ENCODE assay signal across 21 cellular contexts in the genomic region with DNA sequence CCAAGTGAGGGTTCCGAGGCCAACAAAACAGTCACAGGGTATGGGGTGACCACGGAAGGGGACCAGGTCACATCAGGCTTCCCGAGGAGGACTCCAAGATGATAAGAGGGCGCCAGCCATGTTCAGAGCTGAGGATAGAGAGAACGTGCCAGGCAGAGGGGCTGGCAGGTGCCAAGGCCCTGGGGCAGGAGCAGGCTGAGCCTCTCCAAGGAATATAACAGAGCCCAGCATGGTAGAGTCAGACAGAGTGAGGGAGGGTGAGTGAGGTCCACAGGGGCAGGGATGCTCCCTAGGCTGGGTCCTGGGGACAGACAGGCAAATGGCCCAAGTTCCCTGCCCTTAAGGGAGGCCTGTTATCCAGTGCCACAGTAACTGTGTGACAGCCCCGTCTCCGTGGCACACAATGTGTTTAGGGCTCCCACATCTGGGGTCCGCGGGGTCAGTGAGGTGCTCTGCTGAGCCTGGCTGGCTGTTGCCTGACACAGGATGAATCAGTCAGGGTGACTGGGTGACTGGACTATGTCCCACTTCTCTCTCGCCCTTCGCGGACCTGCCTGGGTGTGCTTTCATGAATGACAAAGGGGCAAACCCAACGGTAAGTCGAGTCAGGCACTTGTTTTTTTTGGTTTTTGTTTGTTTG.
"Had no signal": no experiment of that assay in that cellular context is flagged by ENCODE, and none has a peak within 500 bp of the region (broad histone marks: within the 10 kb centered on the region; RNA-seq: fewer than 3 reads in every experiment).

No MANE protein-coding gene starts in this region.

- H3K27ac Mint-ChIP-seq: activated CD4-positive, alpha-beta T cell treated with anti-CD3 and anti-CD28 coated beads, Interleukin-2, amount 10 ng/mL, durations not matched to agents 24 days and 14 days; activated CD8-positive, alpha-beta memory T cell treated with anti-CD3 and anti-CD28 coated beads, Interleukin-2, amount 10 ng/mL, durations not matched to agents 7 days and 5 days; activated naive CD4-positive, alpha-beta T cell treated with anti-CD3 and anti-CD28 coated beads for 36 hours; activated naive CD8-positive, alpha-beta T cell; T-helper 17 cell; WTC11 had no signal

- ATAC-seq: activated CD8-positive, alpha-beta memory T cell treated with anti-CD3 and anti-CD28 coated beads, Interleukin-2, amount 10 ng/mL, durations not matched to agents 7 days and 5 days; activated T-cell treated with anti-CD3 and anti-CD28 coated beads, Interleukin-2, amount 50 U/mL, for 4 hours; T-helper 17 cell; WTC11 had no signal

- H3K4me3 Mint-ChIP-seq: activated CD4-positive, alpha-beta T cell treated with anti-CD3 and anti-CD28 coated beads, Interleukin-2, amount 10 ng/mL, durations not matched to agents 24 days and 14 days; activated CD8-positive, alpha-beta memory T cell treated with anti-CD3 and anti-CD28 coated beads, Interleukin-2, amount 10 ng/mL, durations not matched to agents 7 days and 5 days; activated naive CD4-positive, alpha-beta T cell treated with anti-CD3 and anti-CD28 coated beads for 36 hours; activated naive CD8-positive, alpha-beta T cell; activated T-cell treated with anti-CD3 and anti-CD28 coated beads, Interleukin-2, amount 50 U/mL, for 4 hours; T-helper 17 cell; WTC11 had no signal

- H3K36me3 ChIP-seq: brain microvascular endothelial cell had no signal

- H3K4me1 Mint-ChIP-seq: T-helper 17 cell, WTC11 had no signal

- H3K27ac ChIP-seq: brain microvascular endothelial cell, KMS-11 had no signal

- H3K36me3 Mint-ChIP-seq: activated CD8-positive, alpha-beta memory T cell treated with anti-CD3 and anti-CD28 coated beads, Interleukin-2, amount 10 ng/mL, durations not matched to agents 7 days and 5 days; activated naive CD8-positive, alpha-beta T cell; WTC11 had no signal

- DNase-seq: activated CD4-positive, alpha-beta T cell treated with anti-CD3 and anti-CD28 coated beads, Interleukin-2, amount 10 ng/mL, durations not matched to agents 24 days and 14 days; activated CD4-positive, alpha-beta T cell treated with anti-CD3 and anti-CD28 coated beads, Interleukin-2, amount 50 U/mL, for 48 hours; activated CD4-positive, CD25-positive, alpha-beta regulatory T cell treated with anti-CD3 and anti-CD28 coated beads, Interleukin-2, amount 50 U/mL, for 72 hours; activated CD8-positive, alpha-beta memory T cell treated with anti-CD3 and anti-CD28 coated beads, Interleukin-2, amount 10 ng/mL, durations not matched to agents 7 days and 5 days; activated gamma-delta T cell; activated naive CD4-positive, alpha-beta T cell treated with anti-CD3 and anti-CD28 coated beads for 36 hours; activated T-cell treated with anti-CD3 and anti-CD28 coated beads, Interleukin-2, amount 50 U/mL, for 4 hours; amygdala; brain microvascular endothelial cell; cerebellar nuclear complex; NCI-H1105; NCI-H1436; NCI-H1694 treated with DMSO at 0.1 percent for 48 hours; NCI-H2029 treated with DMSO at 0.1 percent for 48 hours; NCI-H524; SHP77 treated with DMSO at 0.1 percent for 48 hours; T-helper 17 cell; T-helper 9 cell had no signal

- H3K9me3 Mint-ChIP-seq: activated CD4-positive, alpha-beta T cell treated with anti-CD3 and anti-CD28 coated beads, Interleukin-2, amount 10 ng/mL, durations not matched to agents 24 days and 14 days; activated naive CD4-positive, alpha-beta T cell treated with anti-CD3 and anti-CD28 coated beads for 36 hours; activated T-cell treated with anti-CD3 and anti-CD28 coated beads, Interleukin-2, amount 50 U/mL, for 4 hours; WTC11 had no signal

- H3K27me3 Mint-ChIP-seq: activated naive CD8-positive, alpha-beta T cell had no signal

- H3K27me3 ChIP-seq: brain microvascular endothelial cell had no signal
